ENCODE assay signal across 14 cellular contexts in genomic region chr9:104879555-104880318, GRCh38. TPM values are rescaled to one million over a fixed set of nuclear protein-coding genes. Genes with fewer than 3 reads are reported as not detected.
DNase-seq lines count a peak whose midpoint lies in the region; ATAC-seq and TF ChIP-seq lines count a peak whose summit lies in the region.
"Had no signal": no experiment of that assay in that cellular context is flagged by ENCODE, and none has a peak within 500 bp of the region (broad histone marks: within the 10 kb centered on the region; RNA-seq: fewer than 3 reads in every experiment).

No MANE protein-coding gene starts in this region.

- H3K27ac ChIP-seq in mesenchymal stem cell (ENCODE audit: low read length, poor library complexity, severe bottlenecking) (no peak overlapping the region), thoracic aorta (peak overlapping the region in 1 of 2 donors; percentile 61)
- H3K27ac ChIP-seq: pancreas had no signal

- H2BK5ac ChIP-seq in mesenchymal stem cell (ENCODE audit: low read depth, low read length, poor library complexity, severe bottlenecking) = no peak overlapping the region

- no peak overlapping the region for H3K18ac ChIP-seq in mesenchymal stem cell (ENCODE audit: low read depth in 1 of 2, low read length in 2 of 2)

- H2AK5ac ChIP-seq in mesenchymal stem cell (ENCODE audit: low read length, severe bottlenecking) = peak overlapping the region; percentile 16

- H2BK120ac ChIP-seq in mesenchymal stem cell (ENCODE audit: low read depth, low read length) = no peak overlapping the region

- H3K23ac ChIP-seq in mesenchymal stem cell (ENCODE audit: low read length in 2 of 2) = no peak overlapping the region

- DNase-seq in adipocyte (ENCODE audit: low read depth) (no peak), fibroblast of mammary gland (ENCODE audit: low read depth) (peak; percentile 93), mesenchymal stem cell (no peak), thoracic aorta (ENCODE audit: low spot score) (no peak), NCI-H128 (lab: John Stamatoyannopoulos, UW; ENCODE audit: unreplicated experiment) (no peak), NCI-H146 treated with DMSO at 0.1 percent for 48 hours (lab: John Stamatoyannopoulos, UW; ENCODE audit: unreplicated experiment) (no peak)
- DNase-seq: NCI-H1092; NCI-H526 treated with DMSO at 0.1 percent for 48 hours; pancreas; SHP77 treated with DMSO at 0.1 percent for 48 hours; stimulated activated CD4-positive, alpha-beta T cell treated with anti-CD3 and anti-CD28 coated beads, Interleukin-4, amount 100 ng/mL, for 4 hours had no signal

- no peak overlapping the region for H3K4ac ChIP-seq in mesenchymal stem cell (ENCODE audit: low read depth in 1 of 2, low read length in 2 of 2)

- H3K4me1 ChIP-seq in adipocyte (ENCODE audit: control insufficient read depth, insufficient read depth, low read length) (peaks cover 52% of the 10 kb centered on the region), mesenchymal stem cell (ENCODE audit: control insufficient read depth, insufficient read depth, low read depth, low read length) (peaks cover 4% of the 10 kb centered on the region), thoracic aorta (ENCODE audit: control insufficient read depth in 1 of 2, low read depth in 2 of 2) (peaks cover 10% of the 10 kb centered on the region in 2 donors)
- H3K4me1 ChIP-seq: pancreas had no signal

- TF ChIP-seq CTCF in fibroblast of mammary gland (conservative IDR thresholded peaks at IDR 0.05; ENCODE audit: control insufficient read depth, insufficient read depth, low read depth, low read length) = no peak
- TF ChIP-seq CTCF in thoracic aorta (IDR thresholded peaks at IDR 0.05) = no peak

- H4K91ac ChIP-seq in mesenchymal stem cell (ENCODE audit: low read length) = no peak overlapping the region

- H3K4me2 ChIP-seq in mesenchymal stem cell (ENCODE audit: low read length, poor library complexity, severe bottlenecking) = no peak overlapping the region

- H4K8ac ChIP-seq in mesenchymal stem cell (ENCODE audit: low read length) = no peak overlapping the region

- H3K36me3 ChIP-seq in adipocyte (ENCODE audit: control insufficient read depth, insufficient read depth, low read length, severe bottlenecking) = peaks cover 90% of the 10 kb centered on the region
- H3K36me3 ChIP-seq in mesenchymal stem cell (ENCODE audit: control insufficient read depth in 1 of 2, insufficient read depth in 2 of 2, low read depth in 1 of 2, low read length in 2 of 2) = peaks cover 17 to 77% of the 10 kb centered on the region in 2 experiments
- peaks cover 3% of the 10 kb centered on the region for H3K36me3 ChIP-seq in thoracic aorta

- no peaks in the 10 kb centered on the region for H3K27me3 ChIP-seq in adipocyte (replicated peaks; ENCODE audit: control insufficient read depth, insufficient read depth, low read length)
- H3K27me3 ChIP-seq in mesenchymal stem cell (ENCODE audit: control insufficient read depth in 1 of 2, insufficient read depth in 1 of 2, low read length in 2 of 2) = no peaks in the 10 kb centered on the region
- H3K27me3 ChIP-seq in thoracic aorta (replicated peaks; ENCODE audit: insufficient read depth) = no peaks in the 10 kb centered on the region
- H3K27me3 ChIP-seq: pancreas had no signal

- H3K4me3 ChIP-seq in adipocyte (ENCODE audit: low read length) (peak overlapping the region; percentile 63), fibroblast of mammary gland (ENCODE audit: control insufficient read depth, low read depth, low read length) (no peak overlapping the region), mesenchymal stem cell (ENCODE audit: insufficient read depth in 1 of 2, low read depth in 1 of 2, low read length in 2 of 2) (no peak overlapping the region), thoracic aorta (peak overlapping the region; percentile 2)
- H3K4me3 ChIP-seq: pancreas had no signal

- ATAC-seq in thoracic aorta (ENCODE audit: insufficient number of reproducible peaks, low FRiP score, low read depth) (peak; percentile 74), HG02973 (IDR thresholded peaks at IDR 0.05; ENCODE audit: unreplicated experiment) (no peak), GM21360 (IDR thresholded peaks at IDR 0.05; ENCODE audit: unreplicated experiment) (no peak)
- ATAC-seq: left lobe of liver had no signal

- peak overlapping the region; percentile 81 for H3K9ac ChIP-seq in adipocyte (ENCODE audit: low read length)
- peak overlapping the region; percentile 76 for H3K9ac ChIP-seq in mesenchymal stem cell (ENCODE audit: low read length)

- peaks cover 3% of the 10 kb centered on the region for H3K79me1 ChIP-seq in mesenchymal stem cell (replicated peaks; ENCODE audit: low read length, poor library complexity, severe bottlenecking)

- H2BK15ac ChIP-seq in mesenchymal stem cell (ENCODE audit: low read depth, poor library complexity, severe bottlenecking) = no peak overlapping the region

- H2BK12ac ChIP-seq in mesenchymal stem cell (ENCODE audit: low read length in 2 of 2) = no peak overlapping the region

- H3K14ac ChIP-seq in mesenchymal stem cell (ENCODE audit: low read length in 2 of 2) = no peak overlapping the region

- 94% methylated on average over 6 of the region's 6 CpGs for WGBS in mesenchymal stem cell

- H3K9me3 ChIP-seq in adipocyte (ENCODE audit: control insufficient read depth, low read length) (no peaks in the 10 kb centered on the region), mesenchymal stem cell (ENCODE audit: control insufficient read depth, low read length) (no peaks in the 10 kb centered on the region), thoracic aorta (no peaks in the 10 kb centered on the region)
- H3K9me3 ChIP-seq: pancreas had no signal

- no peak overlapping the region for H2AFZ ChIP-seq in mesenchymal stem cell (ENCODE audit: low read depth, low read length)

RNA-seq across cellular contexts. Expression of gene ABCA1, which starts 48.2 kb away (rescaled TPM):
- polyA plus RNA-seq in mesenchymal stem cell (2013, experiment 1 of 2) = 27.2 TPM
- polyA plus RNA-seq in mesenchymal stem cell (2013, experiment 2 of 2) = 25.4 TPM
- 10 to 100 TPM; 48.1 to 79.7 TPM for total RNA-seq in thoracic aorta

Comparison
In these comparisons a context has a peak if more than half of its experiments do, and no peak if none do; other contexts are left out.
1. H3K4me3 ChIP-seq: peak in adipocyte (single experiment) and thoracic aorta (single experiment); none in fibroblast of mammary gland (single experiment) and mesenchymal stem cell (0 of 2).